2 cellular contexts compared by ENCODE assay signal in genomic region chr10:115030483-115031200, GRCh38.
TF ChIP-seq lines count a peak whose summit lies in the region.

No MANE protein-coding gene starts in this region.

TF ChIP-seq in HCT116, 20 proteins besides CTCF, POLR2A, EP300 and RAD21:
- TF ChIP-seq, protein P1, sequence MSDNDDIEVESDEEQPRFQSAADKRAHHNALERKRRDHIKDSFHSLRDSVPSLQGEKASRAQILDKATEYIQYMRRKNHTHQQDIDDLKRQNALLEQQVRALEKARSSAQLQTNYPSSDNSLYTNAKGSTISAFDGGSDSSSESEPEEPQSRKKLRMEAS (IDR thresholded peaks at IDR 0.05): no peak
- TF ChIP-seq REST (IDR thresholded peaks at IDR 0.05; ENCODE audit: low read depth) (no peak), TCF7L2 (IDR thresholded peaks at IDR 0.05; ENCODE audit: borderline replicate concordance, extremely low read depth, insufficient read depth, insufficient read length) (no peak), CBX3 (IDR thresholded peaks at IDR 0.05; ENCODE audit: low read depth) (no peak), EZH2 (IDR thresholded peaks at IDR 0.05) (no peak), YY1 (IDR thresholded peaks at IDR 0.05; ENCODE audit: extremely low read depth, insufficient replicate concordance, low read depth, low read length) (no peak), JUND (IDR thresholded peaks at IDR 0.05) (no peak), ZNF274 (IDR thresholded peaks at IDR 0.05; ENCODE audit: low read depth, low read length) (no peak), POLR2AphosphoS5 (IDR thresholded peaks at IDR 0.05; ENCODE audit: low read depth, low read length) (no peak), SP1 (IDR thresholded peaks at IDR 0.05; ENCODE audit: low read depth) (no peak), ELF1 (IDR thresholded peaks at IDR 0.05; ENCODE audit: borderline replicate concordance, low read depth) (no peak), SIN3A (IDR thresholded peaks at IDR 0.05; ENCODE audit: low read depth) (no peak), EZH2phosphoT487 (IDR thresholded peaks at IDR 0.05; ENCODE audit: borderline replicate concordance) (no peak), SRF (IDR thresholded peaks at IDR 0.05; ENCODE audit: low read depth) (no peak), ZFX (IDR thresholded peaks at IDR 0.05) (no peak), EGR1 (IDR thresholded peaks at IDR 0.05; ENCODE audit: low read depth) (no peak), CEBPB (IDR thresholded peaks at IDR 0.05; ENCODE audit: low read depth) (no peak), FOSL1 (IDR thresholded peaks at IDR 0.05; ENCODE audit: low read depth) (no peak)
- TF ChIP-seq, protein P2, sequence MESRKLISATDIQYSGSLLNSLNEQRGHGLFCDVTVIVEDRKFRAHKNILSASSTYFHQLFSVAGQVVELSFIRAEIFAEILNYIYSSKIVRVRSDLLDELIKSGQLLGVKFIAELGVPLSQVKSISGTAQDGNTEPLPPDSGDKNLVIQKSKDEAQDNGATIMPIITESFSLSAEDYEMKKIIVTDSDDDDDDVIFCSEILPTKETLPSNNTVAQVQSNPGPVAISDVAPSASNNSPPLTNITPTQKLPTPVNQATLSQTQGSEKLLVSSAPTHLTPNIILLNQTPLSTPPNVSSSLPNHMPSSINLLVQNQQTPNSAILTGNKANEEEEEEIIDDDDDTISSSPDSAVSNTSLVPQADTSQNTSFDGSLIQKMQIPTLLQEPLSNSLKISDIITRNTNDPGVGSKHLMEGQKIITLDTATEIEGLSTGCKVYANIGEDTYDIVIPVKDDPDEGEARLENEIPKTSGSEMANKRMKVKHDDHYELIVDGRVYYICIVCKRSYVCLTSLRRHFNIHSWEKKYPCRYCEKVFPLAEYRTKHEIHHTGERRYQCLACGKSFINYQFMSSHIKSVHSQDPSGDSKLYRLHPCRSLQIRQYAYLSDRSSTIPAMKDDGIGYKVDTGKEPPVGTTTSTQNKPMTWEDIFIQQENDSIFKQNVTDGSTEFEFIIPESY (IDR thresholded peaks at IDR 0.05; ENCODE audit: extremely low read depth, insufficient replicate concordance, low read length): no peak
- TF ChIP-seq, protein P3, sequence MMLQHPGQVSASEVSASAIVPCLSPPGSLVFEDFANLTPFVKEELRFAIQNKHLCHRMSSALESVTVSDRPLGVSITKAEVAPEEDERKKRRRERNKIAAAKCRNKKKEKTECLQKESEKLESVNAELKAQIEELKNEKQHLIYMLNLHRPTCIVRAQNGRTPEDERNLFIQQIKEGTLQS (IDR thresholded peaks at IDR 0.05): no peak

TF ChIP-seq in SK-N-SH, 30 proteins besides CTCF, POLR2A, EP300 and RAD21 (continued from another document):
- TF ChIP-seq, protein P4, sequence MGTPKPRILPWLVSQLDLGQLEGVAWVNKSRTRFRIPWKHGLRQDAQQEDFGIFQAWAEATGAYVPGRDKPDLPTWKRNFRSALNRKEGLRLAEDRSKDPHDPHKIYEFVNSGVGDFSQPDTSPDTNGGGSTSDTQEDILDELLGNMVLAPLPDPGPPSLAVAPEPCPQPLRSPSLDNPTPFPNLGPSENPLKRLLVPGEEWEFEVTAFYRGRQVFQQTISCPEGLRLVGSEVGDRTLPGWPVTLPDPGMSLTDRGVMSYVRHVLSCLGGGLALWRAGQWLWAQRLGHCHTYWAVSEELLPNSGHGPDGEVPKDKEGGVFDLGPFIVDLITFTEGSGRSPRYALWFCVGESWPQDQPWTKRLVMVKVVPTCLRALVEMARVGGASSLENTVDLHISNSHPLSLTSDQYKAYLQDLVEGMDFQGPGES (IDR thresholded peaks at IDR 0.05; ENCODE audit: low read depth, low read length): no peak
- no peak for TF ChIP-seq FOSL2 (IDR thresholded peaks at IDR 0.05; ENCODE audit: borderline replicate concordance, low read depth)
- TF ChIP-seq, protein P2 (IDR thresholded peaks at IDR 0.05; ENCODE audit: borderline replicate concordance, low read depth): no peak
- TF ChIP-seq SMC3 (IDR thresholded peaks at IDR 0.05; ENCODE audit: low read depth, low read length): no peak
- TF ChIP-seq EZH2phosphoT487 (IDR thresholded peaks at IDR 0.05; ENCODE audit: borderline replicate concordance, low read depth): no peak
- peak; percentile 99 for TF ChIP-seq GATA2 (CRISPR knock-in tag; IDR thresholded peaks at IDR 0.05)
- no peak for TF ChIP-seq JUND (IDR thresholded peaks at IDR 0.05)
- TF ChIP-seq FOXM1 (IDR thresholded peaks at IDR 0.05; ENCODE audit: low read depth): no peak
- TF ChIP-seq POLR2AphosphoS5 (IDR thresholded peaks at IDR 0.05; ENCODE audit: low read depth, low read length): no peak
- TF ChIP-seq REST (IDR thresholded peaks at IDR 0.05; ENCODE audit: low read depth, low read length): no peak
- TF ChIP-seq MXI1 (IDR thresholded peaks at IDR 0.05; ENCODE audit: low read depth, low read length): no peak; the same call in 1 of the 2 replicates
- peak; percentile 36 for TF ChIP-seq TCF12 (IDR thresholded peaks at IDR 0.05)
- peak; percentile 70; the same call in 1 of the 2 replicates for TF ChIP-seq RCOR1 (IDR thresholded peaks at IDR 0.05; ENCODE audit: low read length)
- no peak for TF ChIP-seq RFX5 (IDR thresholded peaks at IDR 0.05; ENCODE audit: low read length)
- no peak for TF ChIP-seq TEAD4 (IDR thresholded peaks at IDR 0.05; ENCODE audit: borderline replicate concordance, insufficient read depth)
- TF ChIP-seq CHD2 (IDR thresholded peaks at IDR 0.05; ENCODE audit: low read length, partially characterized antibody): peak; percentile 78
- TF ChIP-seq, protein P5, sequence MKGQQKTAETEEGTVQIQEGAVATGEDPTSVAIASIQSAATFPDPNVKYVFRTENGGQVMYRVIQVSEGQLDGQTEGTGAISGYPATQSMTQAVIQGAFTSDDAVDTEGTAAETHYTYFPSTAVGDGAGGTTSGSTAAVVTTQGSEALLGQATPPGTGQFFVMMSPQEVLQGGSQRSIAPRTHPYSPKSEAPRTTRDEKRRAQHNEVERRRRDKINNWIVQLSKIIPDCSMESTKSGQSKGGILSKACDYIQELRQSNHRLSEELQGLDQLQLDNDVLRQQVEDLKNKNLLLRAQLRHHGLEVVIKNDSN (IDR thresholded peaks at IDR 0.05; ENCODE audit: borderline replicate concordance, low read depth): no peak
- no peak for TF ChIP-seq RXRA (IDR thresholded peaks at IDR 0.05; ENCODE audit: borderline replicate concordance, low read depth)
- peak; percentile 89 for TF ChIP-seq FOXJ3 (CRISPR knock-in tag; IDR thresholded peaks at IDR 0.05)
